ENCODE assay signal across 1 cellular context in genomic region chr2:26942543-26943295, GRCh38.
TF ChIP-seq lines count a peak whose summit lies in the region.

No MANE protein-coding gene starts in this region.

TF ChIP-seq in HepG2, 621 proteins besides CTCF, POLR2A, EP300 and RAD21 (continued from another document and continues in another):
- no peak for TF ChIP-seq DZIP1 (CRISPR knock-in tag; IDR thresholded peaks at IDR 0.05)
- peak; percentile 53; the same call in 1 of the 2 replicates for TF ChIP-seq ZNF263 (CRISPR knock-in tag; IDR thresholded peaks at IDR 0.05)
- 0 out of 2 replicates have a peak, but pooled peaks have one; percentile 33 for TF ChIP-seq ZNF550 (CRISPR knock-in tag; IDR thresholded peaks at IDR 0.05; ENCODE audit: borderline replicate concordance)
- TF ChIP-seq ZNF709 (CRISPR knock-in tag; IDR thresholded peaks at IDR 0.05) = no peak
- TF ChIP-seq ZNF576 (CRISPR knock-in tag; IDR thresholded peaks at IDR 0.05) = 0 out of 2 replicates have a peak, but pooled peaks have one; percentile 38
- TF ChIP-seq ZFP91 (CRISPR knock-in tag; IDR thresholded peaks at IDR 0.05; ENCODE audit: borderline replicate concordance) = peak; percentile 65; the same call in 1 of the 2 replicates
- no peak for TF ChIP-seq YEATS2 (CRISPR knock-in tag; IDR thresholded peaks at IDR 0.05; ENCODE audit: borderline replicate concordance)
- no peak for TF ChIP-seq NR3C1 (CRISPR knock-in tag; IDR thresholded peaks at IDR 0.05)
- peak; percentile 27; the same call in 1 of the 2 replicates for TF ChIP-seq ZNF687 (CRISPR knock-in tag; IDR thresholded peaks at IDR 0.05)
- no peak for TF ChIP-seq HOXA7 (CRISPR knock-in tag; IDR thresholded peaks at IDR 0.05)
- TF ChIP-seq FOXO4 (CRISPR knock-in tag; conservative IDR thresholded peaks at IDR 0.05) = 0 out of 2 replicates have a peak, but pooled peaks have one; percentile 57
- no peak for TF ChIP-seq PAXIP1 (CRISPR knock-in tag; conservative IDR thresholded peaks at IDR 0.05)
- no peak for TF ChIP-seq IRF2 (CRISPR knock-in tag; IDR thresholded peaks at IDR 0.05)
- TF ChIP-seq ELK4 (CRISPR knock-in tag; IDR thresholded peaks at IDR 0.05; ENCODE audit: borderline replicate concordance) = no peak
- TF ChIP-seq TRAFD1 (CRISPR knock-in tag; IDR thresholded peaks at IDR 0.05; ENCODE audit: borderline replicate concordance) = no peak
- no peak for TF ChIP-seq KDM4B (CRISPR knock-in tag; IDR thresholded peaks at IDR 0.05)
- no peak for TF ChIP-seq ZC3H13 (CRISPR knock-in tag; IDR thresholded peaks at IDR 0.05)
- TF ChIP-seq KMT2A (CRISPR knock-in tag; IDR thresholded peaks at IDR 0.05) = no peak
- no peak for TF ChIP-seq ZNF180 (CRISPR knock-in tag; IDR thresholded peaks at IDR 0.05; ENCODE audit: borderline replicate concordance, low read depth)
- peak; percentile 66; the same call in 1 of the 2 replicates for TF ChIP-seq KDM2A (CRISPR knock-in tag; IDR thresholded peaks at IDR 0.05; ENCODE audit: borderline replicate concordance, low read depth)
- TF ChIP-seq ZNF276 (CRISPR knock-in tag; IDR thresholded peaks at IDR 0.05; ENCODE audit: low read depth) = 0 out of 2 replicates have a peak, but pooled peaks have one; percentile 55
- no peak for TF ChIP-seq RORA (CRISPR knock-in tag; IDR thresholded peaks at IDR 0.05)
- TF ChIP-seq ZNF503 (CRISPR knock-in tag; IDR thresholded peaks at IDR 0.05) = no peak
- TF ChIP-seq TMF1 (CRISPR knock-in tag; IDR thresholded peaks at IDR 0.05; ENCODE audit: low read depth) = no peak
- peak; percentile 21 for TF ChIP-seq HNRNPLL (IDR thresholded peaks at IDR 0.05; ENCODE audit: low read depth, low read length, poor library complexity, severe bottlenecking)
- TF ChIP-seq TCF7L2 (IDR thresholded peaks at IDR 0.05; ENCODE audit: low read depth, low read length) = no peak
- no peak for TF ChIP-seq CENPBD1 (CRISPR knock-in tag; IDR thresholded peaks at IDR 0.05; ENCODE audit: borderline replicate concordance, low read depth)
- no peak for TF ChIP-seq ZNF44 (CRISPR knock-in tag; IDR thresholded peaks at IDR 0.05)
- TF ChIP-seq ZNF460 (CRISPR knock-in tag; IDR thresholded peaks at IDR 0.05; ENCODE audit: borderline replicate concordance) = no peak
